ENCODE assay signal across 2 cellular contexts in the genomic region with DNA sequence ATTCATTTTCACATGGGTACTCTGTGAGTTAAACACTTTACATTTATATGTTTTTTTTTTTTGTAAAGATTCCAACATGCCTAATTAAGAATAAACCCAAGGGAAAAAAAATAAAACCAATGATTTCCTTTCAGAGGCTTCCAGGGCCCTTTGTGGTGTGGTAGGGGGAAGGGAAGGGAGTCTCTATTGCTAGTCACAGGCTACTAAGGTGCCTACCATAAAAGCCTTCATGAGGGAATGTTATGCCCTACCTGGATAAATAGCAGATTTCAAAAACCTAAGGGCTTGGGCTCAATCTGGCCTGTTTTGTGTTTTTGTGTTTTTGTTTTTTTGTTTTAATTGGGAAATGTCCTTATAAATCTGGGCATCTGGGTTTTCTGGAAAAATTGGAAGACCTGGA.
TF ChIP-seq lines count a peak whose summit lies in the region.

No MANE protein-coding gene starts in this region.

TF ChIP-seq in H1, 55 proteins besides CTCF, POLR2A, EP300 and RAD21:
- TF ChIP-seq EZH2 (IDR thresholded peaks at IDR 0.05; ENCODE audit: low read depth, low read length, severe bottlenecking) = no peak
- TF ChIP-seq HDAC2 (IDR thresholded peaks at IDR 0.05; ENCODE audit: borderline replicate concordance in 1 of 2, low read depth in 2 of 2, low read length in 2 of 2) = no peak
- TF ChIP-seq SP1 (IDR thresholded peaks at IDR 0.05; ENCODE audit: low read depth, low read length) = no peak
- no peak for TF ChIP-seq RXRA (IDR thresholded peaks at IDR 0.05; ENCODE audit: insufficient read depth, low read depth, low read length)
- TF ChIP-seq MAFK (IDR thresholded peaks at IDR 0.05; ENCODE audit: low read depth, low read length) = no peak
- TF ChIP-seq NANOG (IDR thresholded peaks at IDR 0.05; ENCODE audit: insufficient read depth, low read depth, low read length, poor library complexity, severe bottlenecking) = no peak
- TF ChIP-seq ZNF274 (IDR thresholded peaks at IDR 0.05; ENCODE audit: borderline replicate concordance, extremely low read depth, low read length) = no peak
- no peak for TF ChIP-seq GABPA (IDR thresholded peaks at IDR 0.05; ENCODE audit: borderline replicate concordance, insufficient read depth, low read length)
- no peak for TF ChIP-seq RFX5 (IDR thresholded peaks at IDR 0.05; ENCODE audit: borderline replicate concordance, low read depth, low read length)
- TF ChIP-seq CBX8 (IDR thresholded peaks at IDR 0.05; ENCODE audit: borderline replicate concordance, low read depth, low read length) = no peak

TF ChIP-seq in GM12891, 5 proteins besides CTCF, POLR2A, EP300 and RAD21:
- TF ChIP-seq SPI1 (IDR thresholded peaks at IDR 0.05; ENCODE audit: low read depth, low read length) = no peak
